In genomic region chr1:219271914-219272545, GRCh38 we compare ENCODE assay signal across 12 cellular contexts.
DNase-seq lines count a peak whose midpoint lies in the region; ATAC-seq and TF ChIP-seq lines count a peak whose summit lies in the region.
"Had no signal": no experiment of that assay in that cellular context is flagged by ENCODE, and none has a peak within 500 bp of the region (broad histone marks: within the 10 kb centered on the region; RNA-seq: fewer than 3 reads in every experiment).

No MANE protein-coding gene starts in this region.

- H3K4me3 ChIP-seq in choroid plexus epithelial cell (ENCODE audit: low read depth, low read length) = no peak overlapping the region

- H3K4me2 ChIP-seq in H9 (ENCODE audit: insufficient read depth, insufficient read length, low read length) = no peak overlapping the region

- no peak overlapping the region for H3K56ac ChIP-seq in H9 (ENCODE audit: insufficient read length, low read depth, low read length)

- H2BK15ac ChIP-seq in H9 (ENCODE audit: low read depth, low read length) = no peak overlapping the region

- no peak overlapping the region for H3K9ac ChIP-seq in H9 (ENCODE audit: extremely low read depth, insufficient read length, low read length)

- H3K79me1 ChIP-seq in H9 (ENCODE audit: insufficient read depth, low read depth, low read length, poor library complexity, severe bottlenecking) = no peaks in the 10 kb centered on the region

- H3T11ph ChIP-seq in H9 (ENCODE audit: low read length) = no peak overlapping the region

- no peak overlapping the region for H3K4me3 Mint-ChIP-seq in H9
- H3K4me3 Mint-ChIP-seq in activated T-cell treated with anti-CD3 and anti-CD28 coated beads, Interleukin-2, amount 50 U/mL, for 24 hours = no peak overlapping the region
- H3K4me3 Mint-ChIP-seq: CD8-positive, alpha-beta memory T cell; memory B cell had no signal

- H2BK120ac ChIP-seq in H9 (ENCODE audit: low read depth, low read length, poor library complexity, severe bottlenecking) = no peak overlapping the region

- no peak overlapping the region for H3K27ac ChIP-seq in H9 (ENCODE audit: insufficient read length, low read depth, low read length)

- H3K27ac Mint-ChIP-seq in H9 = peak overlapping the region; percentile 17 to 90 (median 49); a peak in 5 of 7 replicates
- no peak overlapping the region for H3K27ac Mint-ChIP-seq in activated T-cell treated with anti-CD3 and anti-CD28 coated beads, Interleukin-2, amount 50 U/mL, for 24 hours
- H3K27ac Mint-ChIP-seq: memory B cell had no signal

- H2BK5ac ChIP-seq in H9 (ENCODE audit: insufficient read length, low read length) = no peak overlapping the region

- TF ChIP-seq CTCF in H9 (conservative IDR thresholded peaks at IDR 0.05) = no peak
- TF ChIP-seq CTCF in choroid plexus epithelial cell (conservative IDR thresholded peaks at IDR 0.05; ENCODE audit: low read depth, low read length) = no peak
- no peak for TF ChIP-seq CTCF in omental fat pad (IDR thresholded peaks at IDR 0.05)

- no peaks in the 10 kb centered on the region for H3K23me2 ChIP-seq in H9 (ENCODE audit: insufficient read length, low read depth, low read length, poor library complexity, severe bottlenecking)

- no peaks in the 10 kb centered on the region; a peak in 1 of 4 replicates for H3K4me1 Mint-ChIP-seq in H9
- no peaks in the 10 kb centered on the region for H3K4me1 Mint-ChIP-seq in activated T-cell treated with anti-CD3 and anti-CD28 coated beads, Interleukin-2, amount 50 U/mL, for 24 hours (ENCODE audit: low read depth)
- H3K4me1 Mint-ChIP-seq: CD8-positive, alpha-beta memory T cell had no signal

- no peaks in the 10 kb centered on the region for H3K9me3 Mint-ChIP-seq in H9
- no peaks in the 10 kb centered on the region for H3K9me3 Mint-ChIP-seq in activated T-cell treated with anti-CD3 and anti-CD28 coated beads, Interleukin-2, amount 50 U/mL, for 24 hours
- H3K9me3 Mint-ChIP-seq: CD8-positive, alpha-beta memory T cell; memory B cell had no signal

- no peak overlapping the region for H4K8ac ChIP-seq in H9 (replicated peaks; ENCODE audit: insufficient read length, low read depth, low read length)

- WGBS in H9 (ENCODE audit: extremely low coverage, insufficient read length, low lambda C conversion rate) = no CpG with 5 or more reads among the region's 5 CpGs

- H3K18ac ChIP-seq in H9 (ENCODE audit: insufficient read length, low read depth, low read length) = no peak overlapping the region

- H3K79me2 ChIP-seq in H9 (ENCODE audit: insufficient read depth, low read length) = no peaks in the 10 kb centered on the region

- H4K5ac ChIP-seq in H9 (ENCODE audit: insufficient read length, low read depth, low read length) = no peak overlapping the region

- H3K36me3 Mint-ChIP-seq in H9 (ENCODE audit: insufficient read depth in 1 of 3, low read depth in 3 of 3) = no peaks in the 10 kb centered on the region
- no peaks in the 10 kb centered on the region for H3K36me3 Mint-ChIP-seq in activated T-cell treated with anti-CD3 and anti-CD28 coated beads, Interleukin-2, amount 50 U/mL, for 24 hours (ENCODE audit: low read depth)

- no peaks in the 10 kb centered on the region for H3K27me3 ChIP-seq in H9 (ENCODE audit: insufficient read depth, low read length)

- no peaks in the 10 kb centered on the region for H3K9me3 ChIP-seq in H9 (ENCODE audit: control insufficient read depth, low read depth, low read length)

- H3K14ac ChIP-seq in H9 (ENCODE audit: insufficient read depth, low read length) = no peak overlapping the region

- no peaks in the 10 kb centered on the region for H3K27me3 Mint-ChIP-seq in H9 (ENCODE audit: low read depth)
- no peaks in the 10 kb centered on the region for H3K27me3 Mint-ChIP-seq in activated T-cell treated with anti-CD3 and anti-CD28 coated beads, Interleukin-2, amount 50 U/mL, for 24 hours
- H3K27me3 Mint-ChIP-seq: CD8-positive, alpha-beta memory T cell; memory B cell had no signal

- peak; percentile 5 for DNase-seq in AG08396 (ENCODE audit: low spot score)
- no peak for DNase-seq in H9
- DNase-seq in choroid plexus epithelial cell (ENCODE audit: low read depth) = peak; percentile 77
- no peak for DNase-seq in omental fat pad (ENCODE audit: low spot score)
- DNase-seq in NCI-H2081 (lab: John Stamatoyannopoulos, UW) = no peak
- no peak for DNase-seq in stimulated activated naive CD8-positive, alpha-beta T cell treated with anti-CD3 and anti-CD28 coated beads, Interleukin-15, Interleukin-2, amounts not matched to agents 100 U/mL and 50 U/mL, for 24 hours
- DNase-seq in activated T-cell treated with anti-CD3 and anti-CD28 coated beads, Interleukin-2, amount 50 U/mL, for 24 hours = no peak
- DNase-seq in DMS79 treated with DMSO at 0.1 percent for 48 hours (lab: John Stamatoyannopoulos, UW) = no peak
- DNase-seq: activated effector memory CD4-positive, alpha-beta T cell treated with anti-CD3 and anti-CD28 coated beads, Interleukin-2, amount 50 U/mL, for 16 hours; CD8-positive, alpha-beta memory T cell; NCI-H774 had no signal

- H2AFZ ChIP-seq in H9 (ENCODE audit: low read length) = no peak overlapping the region

- no peaks in the 10 kb centered on the region for H3K4me1 ChIP-seq in H9 (ENCODE audit: insufficient read depth, low read length)

- ATAC-seq in omental fat pad (ENCODE audit: low FRiP score) = peak; percentile 64
- ATAC-seq in stimulated activated naive CD8-positive, alpha-beta T cell treated with anti-CD3 and anti-CD28 coated beads, Interleukin-15, Interleukin-2, amounts not matched to agents 100 U/mL and 50 U/mL, for 24 hours = no peak

- no peak overlapping the region for H3K4ac ChIP-seq in H9 (ENCODE audit: low read depth, low read length)

- H3K23ac ChIP-seq in H9 (ENCODE audit: insufficient read length, low read depth, low read length) = no peak overlapping the region

- H4K20me1 ChIP-seq in H9 (ENCODE audit: control insufficient read depth, insufficient read depth, insufficient read length) = no peaks in the 10 kb centered on the region

- H2BK12ac ChIP-seq in H9 (ENCODE audit: insufficient read length, low read depth, low read length) = no peak overlapping the region

- H2BK20ac ChIP-seq in H9 (ENCODE audit: low read depth, low read length, poor library complexity, severe bottlenecking) = no peak overlapping the region

- H4K91ac ChIP-seq in H9 (ENCODE audit: insufficient read length, low read depth, low read length) = no peak overlapping the region

- H2AK5ac ChIP-seq in H9 (ENCODE audit: insufficient read length, low read length) = no peak overlapping the region

Comparison
In these comparisons a context has a peak if more than half of its experiments do, and no peak if none do; other contexts are left out.
1. DNase-seq: peak in AG08396 (single experiment) and choroid plexus epithelial cell (single experiment); none in H9 (single experiment), omental fat pad (single experiment), NCI-H2081 (0 of 2), stimulated activated naive CD8-positive, alpha-beta T cell treated with anti-CD3 and anti-CD28 coated beads, Interleukin-15, Interleukin-2, amounts not matched to agents 100 U/mL and 50 U/mL, for 24 hours (single experiment), activated T-cell treated with anti-CD3 and anti-CD28 coated beads, Interleukin-2, amount 50 U/mL, for 24 hours (single experiment) and DMS79 treated with DMSO at 0.1 percent for 48 hours (single experiment).